In the genomic region with DNA sequence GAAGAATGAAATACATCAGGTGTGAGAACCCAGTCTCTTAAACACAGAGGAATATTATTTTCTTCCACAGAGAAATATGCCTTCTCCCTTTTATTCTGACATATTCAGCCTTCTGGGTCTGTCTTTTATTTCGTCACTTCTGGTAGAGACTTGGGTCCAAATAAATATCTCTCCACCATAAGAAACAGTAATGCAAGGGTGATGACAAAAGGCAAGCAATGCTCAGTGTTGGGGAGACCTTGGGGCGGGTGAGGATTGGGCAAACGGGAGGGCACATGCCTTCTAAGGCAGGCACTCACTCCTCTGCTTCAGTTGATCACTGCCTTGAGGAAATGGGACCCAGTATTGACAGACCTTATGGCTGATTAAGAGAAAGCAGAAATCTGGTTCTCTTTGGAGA, we compare ENCODE assay signal across 31 cellular contexts.
"Had no signal": no experiment of that assay in that cellular context is flagged by ENCODE, and none has a peak within 500 bp of the region (broad histone marks: within the 10 kb centered on the region; RNA-seq: fewer than 3 reads in every experiment).

No MANE protein-coding gene starts in this region.

- H3K27ac ChIP-seq: ascending aorta, cardiac muscle cell, VCaP had no signal

- H3K4me1 ChIP-seq: ascending aorta had no signal

- ATAC-seq: activated CD4-positive, alpha-beta T cell treated with anti-CD3 and anti-CD28 coated beads for 36 hours; activated CD8-positive, alpha-beta memory T cell treated with anti-CD3 and anti-CD28 coated beads, Interleukin-2, amount 10 ng/mL, durations not matched to agents 7 days and 5 days; activated CD8-positive, alpha-beta T cell treated with anti-CD3 and anti-CD28 coated beads, Interleukin-2, amount 10 ng/mL, durations not matched to agents 7 days and 5 days; activated naive CD8-positive, alpha-beta T cell treated with anti-CD3 and anti-CD28 coated beads, Interleukin-2, amount 50 U/mL, for 24 hours had no signal

- H3K36me3 ChIP-seq: ascending aorta, cardiac muscle cell had no signal

- H3K4me3 ChIP-seq: ascending aorta, cardiac muscle cell had no signal

- FAIRE-seq: bronchial epithelial cell, TTC549 had no signal

- DNase-seq: activated B cell treated with CpG ODN at 0.5 μM for 24 hours; activated CD4-positive, alpha-beta memory T cell treated with anti-CD3 and anti-CD28 coated beads, Interleukin-2, amount 10 ng/mL, durations not matched to agents 7 days and 5 days; activated CD4-positive, alpha-beta T cell treated with anti-CD3 and anti-CD28 coated beads for 1 hour; activated CD4-positive, alpha-beta T cell treated with anti-CD3 and anti-CD28 coated beads for 36 hours; activated CD4-positive, alpha-beta T cell treated with anti-CD3 and anti-CD28 coated beads for 48 hours; activated CD4-positive, alpha-beta T cell treated with anti-CD3 and anti-CD28 coated beads, Interleukin-2, amount 50 U/mL, for 1 hour; activated CD4-positive, alpha-beta T cell treated with anti-CD3 and anti-CD28 coated beads, Interleukin-2, amount 50 U/mL, for 48 hours; activated CD8-positive, alpha-beta memory T cell treated with anti-CD3 and anti-CD28 coated beads for 24 hours; activated CD8-positive, alpha-beta memory T cell treated with anti-CD3 and anti-CD28 coated beads, Interleukin-2, amount 10 ng/mL, durations not matched to agents 7 days and 5 days; activated CD8-positive, alpha-beta memory T cell treated with anti-CD3 and anti-CD28 coated beads, Interleukin-2, amount 50 U/mL, for 48 hours; activated CD8-positive, alpha-beta T cell treated with anti-CD3 and anti-CD28 coated beads, Interleukin-2, amount 10 ng/mL, durations not matched to agents 7 days and 5 days; activated effector memory CD4-positive, alpha-beta T cell treated with Interleukin-2 at 50 U/mL for 16 hours; activated gamma-delta T cell; activated naive CD4-positive, alpha-beta T cell treated with anti-CD3 and anti-CD28 coated beads, Interleukin-2, amount 10 ng/mL, durations not matched to agents 7 days and 5 days; activated naive CD4-positive, alpha-beta T cell treated with Interleukin-2 at 50 U/mL for 16 hours; activated naive CD8-positive, alpha-beta T cell treated with anti-CD3 and anti-CD28 coated beads, Interleukin-2, amount 10 ng/mL, durations not matched to agents 7 days and 5 days; activated naive CD8-positive, alpha-beta T cell treated with anti-CD3 and anti-CD28 coated beads, Interleukin-2, amount 50 U/mL, for 24 hours; activated T-cell treated with anti-CD3 and anti-CD28 coated beads, Interleukin-2, amount 50 U/mL, for 24 hours; activated T-cell treated with anti-CD3 and anti-CD28 coated beads, Interleukin-2, amount 50 U/mL, for 48 hours; amygdala; anterior cingulate cortex; caudate nucleus; cerebellar nuclear complex; T-helper 1 cell; T-helper 2 cell; T-helper 9 cell had no signal

- H3K27me3 ChIP-seq: ascending aorta, cardiac muscle cell had no signal
